ENCODE assay signal across 22 cellular contexts in genomic region chr6:141354191-141354950, GRCh38.
DNase-seq lines count a peak whose midpoint lies in the region; ATAC-seq, FAIRE-seq and TF ChIP-seq lines count a peak whose summit lies in the region.
"Had no signal": no experiment of that assay in that cellular context is flagged by ENCODE, and none has a peak within 500 bp of the region (broad histone marks: within the 10 kb centered on the region; RNA-seq: fewer than 3 reads in every experiment).

No MANE protein-coding gene starts in this region.

- H3K79me2 ChIP-seq in Loucy (ENCODE audit: insufficient read depth, low read length) (no peaks in the 10 kb centered on the region), H1 (ENCODE audit: control insufficient read depth in 1 of 2, insufficient read depth in 2 of 2, low read length in 2 of 2) (no peaks in the 10 kb centered on the region), HepG2 (ENCODE audit: insufficient read depth, low read length) (no peaks in the 10 kb centered on the region)

- H2AFZ ChIP-seq in Loucy (ENCODE audit: low read length): no peak overlapping the region
- H2AFZ ChIP-seq in H1 (ENCODE audit: low read length): no peak overlapping the region
- no peak overlapping the region for H2AFZ ChIP-seq in HepG2 (ENCODE audit: low read length)

- no peaks in the 10 kb centered on the region for H3K23me2 ChIP-seq in H1 (ENCODE audit: low read depth, low read length)

- no peak overlapping the region for H3K18ac ChIP-seq in H1 (ENCODE audit: extremely low read depth, low read length)

- H3K4me1 ChIP-seq in Loucy (ENCODE audit: insufficient read depth, low read length, poor library complexity, severe bottlenecking) (no peaks in the 10 kb centered on the region), H1 (replicated peaks in 1 of 4; ENCODE audit: control insufficient read depth in 3 of 4, insufficient read depth in 4 of 4, low read length in 3 of 4) (no peaks in the 10 kb centered on the region), HepG2 (ENCODE audit: insufficient read depth, low read length) (no peaks in the 10 kb centered on the region), Caco-2 (no peaks in the 10 kb centered on the region)
- H3K4me1 ChIP-seq: SJCRH30 had no signal

- H3K4me3 Mint-ChIP-seq in T-cell (no peak overlapping the region), Caco-2 (ENCODE audit: unreplicated experiment) (no peak overlapping the region)
- H3K4me3 Mint-ChIP-seq: activated B cell treated with CpG ODN at 0.5 μM for 24 hours; CD8-positive, alpha-beta T cell; IgD-negative memory B cell; stimulated activated naive B cell treated with anti-CD40 and anti-IgM and Interleukin-4, amounts not matched to agents 10 μg/mL and 1 μg/mL and 100 μg/mL, for 72 hours had no signal

- POLR2A ChIA-PET in H1 (lab: Charles Lee; ENCODE audit: partially characterized antibody): no interaction called here
- POLR2A ChIA-PET in HepG2 (lab: Yijun Ruan, JAX): no interaction called here
- POLR2A ChIA-PET in T-cell (lab: Charles Lee): no interaction called here
- POLR2A ChIA-PET in Caco-2 (lab: Charles Lee): no interaction called here

- WGBS in H1 (ENCODE audit: extremely low coverage in 1 of 2, insufficient coverage in 1 of 2, insufficient read length in 1 of 2, insufficient replicate concordance in 2 of 2, low coverage in 1 of 2, low lambda C conversion rate in 2 of 2, missing lambda C conversion rate in 1 of 2), 2 experiments: 92% methylated on average over 4 of the region's 4 CpGs; no CpG with 5 or more reads in 1 of the 2 experiments
- 54% methylated on average over 4 of the region's 4 CpGs for WGBS in HepG2 (ENCODE audit: low lambda C conversion rate)

- H3K36me3 Mint-ChIP-seq in T-cell: no peaks in the 10 kb centered on the region
- no peaks in the 10 kb centered on the region for H3K36me3 Mint-ChIP-seq in Caco-2 (ENCODE audit: insufficient read depth, unreplicated experiment)
- H3K36me3 Mint-ChIP-seq: CD8-positive, alpha-beta T cell; IgD-negative memory B cell; stimulated activated naive B cell treated with anti-CD40 and anti-IgM and Interleukin-4, amounts not matched to agents 10 μg/mL and 1 μg/mL and 100 μg/mL, for 72 hours had no signal

- no peak overlapping the region for H3K27ac ChIP-seq in H1 (ENCODE audit: low read depth, low read length)
- no peak overlapping the region for H3K27ac ChIP-seq in HepG2 (ENCODE audit: extremely low read length, insufficient read depth, low read length)
- H3K27ac ChIP-seq: HL-60, SJCRH30, thoracic aorta had no signal

- no peak overlapping the region for H4K91ac ChIP-seq in H1 (replicated peaks; ENCODE audit: insufficient read length, low read length)

- H3K4me1 Mint-ChIP-seq in T-cell: no peaks in the 10 kb centered on the region
- H3K4me1 Mint-ChIP-seq in Caco-2 (ENCODE audit: low read depth, unreplicated experiment): no peaks in the 10 kb centered on the region

- H4K20me1 ChIP-seq in Loucy (ENCODE audit: insufficient read depth, low read length, poor library complexity, severe bottlenecking): no peaks in the 10 kb centered on the region
- H4K20me1 ChIP-seq in H1 (replicated peaks in 1 of 2; ENCODE audit: control insufficient read depth in 1 of 2, insufficient read depth in 2 of 2, low read length in 2 of 2): no peaks in the 10 kb centered on the region
- H4K20me1 ChIP-seq in HepG2 (ENCODE audit: insufficient read depth, low read length): no peaks in the 10 kb centered on the region

- no peak overlapping the region for H3K27ac Mint-ChIP-seq in T-cell
- no peak overlapping the region for H3K27ac Mint-ChIP-seq in Caco-2 (ENCODE audit: unreplicated experiment)
- H3K27ac Mint-ChIP-seq: activated B cell treated with CpG ODN at 0.5 μM for 24 hours; CD8-positive, alpha-beta T cell; IgD-negative memory B cell; stimulated activated naive B cell treated with anti-CD40 and anti-IgM and Interleukin-4, amounts not matched to agents 10 μg/mL and 1 μg/mL and 100 μg/mL, for 72 hours had no signal

- no peak overlapping the region for H2BK20ac ChIP-seq in H1 (ENCODE audit: low read length)

- no peak overlapping the region for H2BK12ac ChIP-seq in H1 (ENCODE audit: low read depth, low read length)

- no peak overlapping the region for H2BK5ac ChIP-seq in H1 (ENCODE audit: low read depth, low read length)

- no peak overlapping the region for H3K14ac ChIP-seq in H1 (ENCODE audit: insufficient read length)

- H4K5ac ChIP-seq in H1 (ENCODE audit: insufficient read length, low read depth, low read length): no peak overlapping the region

- in situ Hi-C loops in HepG2 (cut with HindIII; ENCODE audit: extremely low pct_ligation_motif_present, low pct_unique_long_range_greater_than_20kb): no loop called here

- ATAC-seq in HepG2 (peak; percentile 66; the same call in 2 of the 3 replicates), T-cell (replicated peaks in 1 of 4) (no peak), HG02610 (IDR thresholded peaks at IDR 0.05; ENCODE audit: unreplicated experiment) (no peak)
- ATAC-seq: CD8-positive, alpha-beta T cell; stimulated activated naive B cell treated with anti-CD40 and anti-IgM and Interleukin-4, amounts not matched to agents 10 μg/mL and 1 μg/mL and 100 μg/mL, for 72 hours had no signal

- BruUV-seq in HepG2 (replicated peaks; lab: Mats Ljungman, UMichigan): no TSS peak
- BruUV-seq in Caco-2 (replicated peaks; lab: Mats Ljungman, UMichigan): no TSS peak

- TF ChIP-seq POLR2A in H1 (IDR thresholded peaks at IDR 0.05; ENCODE audit: control extremely low read depth in 1 of 2, low read depth in 2 of 2, low read length in 2 of 2): no peak
- no peak for TF ChIP-seq POLR2A in HepG2 (IDR thresholded peaks at IDR 0.05; ENCODE audit: insufficient read depth in 1 of 2, low read depth in 2 of 2, low read length in 2 of 2)

- no peaks in the 10 kb centered on the region for H3K9me2 ChIP-seq in Loucy (replicated peaks; ENCODE audit: low read depth, low read length)

- TF ChIP-seq CTCF in Loucy (conservative IDR thresholded peaks at IDR 0.05; ENCODE audit: low read length) (peak; percentile 42), H1 (IDR thresholded peaks at IDR 0.05; ENCODE audit: control extremely low read depth in 1 of 3, insufficient read depth in 1 of 3, low read depth in 1 of 3, low read length in 3 of 3) (peak in 2 of 3 experiments; percentile 15 to 22; a peak in 2 of 4 replicates), HepG2 (CRISPR knock-in tag; IDR thresholded peaks at IDR 0.05) (no peak), Caco-2 (IDR thresholded peaks at IDR 0.05; ENCODE audit: insufficient read depth in 1 of 2, low read depth in 1 of 2, low read length in 1 of 2, severe bottlenecking in 1 of 2, unreplicated experiment in 1 of 2) (peak in 1 of 2 experiments; percentile 26)

- H3K27me3 Mint-ChIP-seq in T-cell: no peaks in the 10 kb centered on the region
- H3K27me3 Mint-ChIP-seq in Caco-2 (ENCODE audit: insufficient read depth, unreplicated experiment): no peaks in the 10 kb centered on the region
- H3K27me3 Mint-ChIP-seq: activated B cell treated with CpG ODN at 0.5 μM for 24 hours; IgD-negative memory B cell; stimulated activated naive B cell treated with anti-CD40 and anti-IgM and Interleukin-4, amounts not matched to agents 10 μg/mL and 1 μg/mL and 100 μg/mL, for 72 hours had no signal

- no peak overlapping the region for H3K56ac ChIP-seq in H1 (replicated peaks; ENCODE audit: insufficient read length, low read depth, low read length)

- H3K27me3 ChIP-seq in Loucy (ENCODE audit: insufficient read depth, low read length, poor library complexity, severe bottlenecking): no peaks in the 10 kb centered on the region
- H3K27me3 ChIP-seq in H1 (replicated peaks in 1 of 4; ENCODE audit: control insufficient read depth in 3 of 4, extremely low read depth in 1 of 4, insufficient read depth in 3 of 4, low read length in 3 of 4): no peaks in the 10 kb centered on the region
- H3K27me3 ChIP-seq in HepG2 (ENCODE audit: control insufficient read depth in 1 of 2, insufficient read depth in 2 of 2, low read length in 2 of 2): no peaks in the 10 kb centered on the region
- no peaks in the 10 kb centered on the region for H3K27me3 ChIP-seq in Caco-2 (replicated peaks; ENCODE audit: control insufficient read depth, insufficient read depth, low read length)
- H3K27me3 ChIP-seq: SJCRH30 had no signal

- no peaks in the 10 kb centered on the region for H3K36me3 ChIP-seq in Loucy (ENCODE audit: insufficient read depth, low read length)
- no peaks in the 10 kb centered on the region for H3K36me3 ChIP-seq in H1 (ENCODE audit: control insufficient read depth in 2 of 4, insufficient read depth in 4 of 4, low read length in 3 of 4)
- H3K36me3 ChIP-seq in HepG2 (replicated peaks in 1 of 2; ENCODE audit: control insufficient read depth in 1 of 2, insufficient read depth in 2 of 2, low read length in 2 of 2): no peaks in the 10 kb centered on the region
- H3K36me3 ChIP-seq in Caco-2 (ENCODE audit: control insufficient read depth, insufficient read depth, low read length): no peaks in the 10 kb centered on the region
- H3K36me3 ChIP-seq: SJCRH30, thoracic aorta had no signal

- intact Hi-C loops in HepG2 (cut with micrococcal nuclease; ENCODE audit: unreplicated experiment): no loop called here
- intact Hi-C loops in Caco-2 (cut with micrococcal nuclease; ENCODE audit: unreplicated experiment): no loop called here

- FAIRE-seq in H1 (lab: Jason Lieb, UNC) (no peak), HepG2 (lab: Jason Lieb, UNC) (no peak)

- H2AK5ac ChIP-seq in H1 (ENCODE audit: low read depth, low read length): no peak overlapping the region

- H3F3A ChIP-seq in Loucy (ENCODE audit: low read depth): no peaks in the 10 kb centered on the region

- H2BK120ac ChIP-seq in H1 (replicated peaks; ENCODE audit: low read depth, low read length): no peak overlapping the region

- no peak overlapping the region for H3K4me3 ChIP-seq in Loucy (ENCODE audit: low read length, poor library complexity, severe bottlenecking)
- H3K4me3 ChIP-seq in H1 (ENCODE audit: extremely low read depth in 1 of 4, insufficient read depth in 2 of 4, low read depth in 3 of 4, low read length in 4 of 4): no peak overlapping the region
- H3K4me3 ChIP-seq in HepG2 (replicated peaks in 1 of 3; ENCODE audit: insufficient read depth in 1 of 3, low read depth in 2 of 3, low read length in 3 of 3): no peak overlapping the region
- no peak overlapping the region for H3K4me3 ChIP-seq in Caco-2 (ENCODE audit: low read depth, low read length)
- H3K4me3 ChIP-seq: SJCRH30, thoracic aorta had no signal

- TF ChIP-seq RAD21 in H1 (IDR thresholded peaks at IDR 0.05 in 1 of 2, conservative IDR thresholded peaks at IDR 0.05 in 1 of 2; ENCODE audit: low read depth in 2 of 2, low read length in 2 of 2): peak; percentile 38 to 56
- TF ChIP-seq RAD21 in HepG2 (CRISPR knock-in tag; IDR thresholded peaks at IDR 0.05): no peak

- no peak overlapping the region for H3K23ac ChIP-seq in H1 (ENCODE audit: insufficient read length)

- CTCF ChIA-PET in H1 (lab: Charles Lee; ENCODE audit: partially characterized antibody): interaction anchor here (0.6 to 1.3 kb wide), 6 partner anchors 20 to 430 kb away, joined by 3 to 4 read pairs (median 3); no protein-coding TSS in a partner anchor
- CTCF ChIA-PET in HepG2 (lab: Yijun Ruan, JAX; ENCODE audit: low intra/inter-chr PET ratio, low total read pairs): no interaction called here
- CTCF ChIA-PET in T-cell (lab: Charles Lee): no interaction called here
- CTCF ChIA-PET in Caco-2 (lab: Charles Lee): no interaction called here

- DNase-seq in ELF-1 (ENCODE audit: low read depth, low spot score) (peak; percentile 9), H1 (ENCODE audit: low read depth in 1 of 2, low spot score in 2 of 2) (peak in 1 of 2 experiments; percentile 1), HepG2 (ENCODE audit: low spot score) (no peak), SKM-1 treated with dmso at 0.1 percent for 144 hours (lab: John Stamatoyannopoulos, UW; ENCODE audit: unreplicated experiment) (no peak), T-cell (no peak), Caco-2 (no peak)
- DNase-seq: activated B cell treated with CpG ODN at 0.5 μM for 24 hours; activated CD4-positive, alpha-beta T cell treated with anti-CD3 and anti-CD28 coated beads, Interleukin-2, amount 50 U/mL, for 48 hours; activated gamma-delta T cell; CD8-positive, alpha-beta T cell; erythroblast; HCEC 1CT; NCI-H1694; stimulated activated CD4-positive, alpha-beta T cell treated with anti-CD3 and anti-CD28 coated beads, Interleukin-2, amount 100 ng/mL, for 24 hours; stimulated activated naive B cell treated with anti-CD40 and anti-IgM and Interleukin-4, amounts not matched to agents 10 μg/mL and 1 μg/mL and 100 μg/mL, for 72 hours; T-helper 2 cell had no signal

- H3K9ac ChIP-seq in Loucy (ENCODE audit: low read depth, low read length, poor library complexity, severe bottlenecking) (no peak overlapping the region), H1 (replicated peaks in 1 of 4; ENCODE audit: extremely low read depth in 1 of 4, low read depth in 3 of 4, low read length in 3 of 4) (no peak overlapping the region), HepG2 (ENCODE audit: insufficient read depth, low read depth, low read length) (no peak overlapping the region)

- peaks cover 0 to 5% (median 3%) of the 10 kb centered on the region in 3 donors for H3K9me3 Mint-ChIP-seq in T-cell
- H3K9me3 Mint-ChIP-seq in Caco-2 (ENCODE audit: unreplicated experiment): peaks cover 10% of the 10 kb centered on the region
- H3K9me3 Mint-ChIP-seq: CD8-positive, alpha-beta T cell had no signal

- TF ChIP-seq EP300 in H1 (IDR thresholded peaks at IDR 0.05; ENCODE audit: borderline replicate concordance in 1 of 2, low read depth in 2 of 2, low read length in 2 of 2) (no peak), HepG2 (IDR thresholded peaks at IDR 0.05; ENCODE audit: low read depth in 2 of 2, low read length in 2 of 2) (no peak), HepG2 (CRISPR knock-in tag; IDR thresholded peaks at IDR 0.05; ENCODE audit: borderline replicate concordance) (no peak)

- H3K79me1 ChIP-seq in H1 (ENCODE audit: low read depth, low read length): no peaks in the 10 kb centered on the region

- H2BK15ac ChIP-seq in H1 (ENCODE audit: low read length): no peak overlapping the region

- no peak overlapping the region for H3K4ac ChIP-seq in H1 (replicated peaks; ENCODE audit: insufficient read length, low read depth, low read length)

- no peaks in the 10 kb centered on the region for H3K9me3 ChIP-seq in Loucy (ENCODE audit: insufficient read depth, low read depth, low read length)
- H3K9me3 ChIP-seq in H1 (ENCODE audit: insufficient read depth in 2 of 2, low read depth in 1 of 2, low read length in 1 of 2): 0 out of 4 replicates have a peak, but pooled peaks cover 0 to 3% of the 10 kb centered on the region in 2 experiments
- no peaks in the 10 kb centered on the region for H3K9me3 ChIP-seq in HepG2 (ENCODE audit: low read length)
- H3K9me3 ChIP-seq in Caco-2: no peaks in the 10 kb centered on the region
- H3K9me3 ChIP-seq: SJCRH30, thoracic aorta had no signal

- H4K8ac ChIP-seq in H1 (ENCODE audit: extremely low read depth, insufficient read depth, low read length): no peak overlapping the region

- H3K4me2 ChIP-seq in Loucy (ENCODE audit: low read depth, low read length, poor library complexity, severe bottlenecking) (no peak overlapping the region), H1 (ENCODE audit: insufficient read depth in 1 of 2, low read depth in 2 of 2, low read length in 2 of 2) (no peak overlapping the region), HepG2 (ENCODE audit: low read depth, low read length) (no peak overlapping the region)
